In the genomic region with DNA sequence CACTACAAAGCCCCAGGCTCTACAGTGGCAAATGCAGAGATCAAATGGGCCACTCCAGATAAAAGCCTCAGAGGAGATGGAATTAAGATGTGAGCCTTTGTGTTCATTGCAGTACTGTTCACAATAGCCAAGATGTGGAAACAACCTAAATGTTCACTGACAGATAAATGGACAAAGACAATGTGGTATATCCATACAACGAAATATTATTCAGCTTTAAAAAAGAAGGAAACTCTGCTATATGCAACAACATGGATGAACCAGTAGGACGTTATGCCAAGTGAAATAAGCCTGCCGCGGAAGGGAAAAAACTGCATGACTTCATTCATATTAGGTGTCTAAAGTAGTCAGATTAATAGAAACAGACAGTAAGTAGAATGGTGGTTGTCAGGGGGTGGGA, we compare ENCODE assay signal across 6 cellular contexts.
"Had no signal": no experiment of that assay in that cellular context is flagged by ENCODE, and none has a peak within 500 bp of the region (broad histone marks: within the 10 kb centered on the region; RNA-seq: fewer than 3 reads in every experiment).

No MANE protein-coding gene starts in this region.

- H3K9me3 ChIP-seq: ascending aorta, colonic mucosa had no signal

- H3K4me1 ChIP-seq: ascending aorta, breast epithelium, colonic mucosa had no signal

- H3K4me3 ChIP-seq: ascending aorta, breast epithelium, cardiac muscle cell, colonic mucosa had no signal

- H3K27ac ChIP-seq: ascending aorta, breast epithelium, cardiac muscle cell, colonic mucosa had no signal

- H3K36me3 ChIP-seq: ascending aorta, breast epithelium, cardiac muscle cell, colonic mucosa had no signal

- DNase-seq: activated gamma-delta T cell, cerebellar nuclear complex had no signal

- H3K27me3 ChIP-seq: ascending aorta, breast epithelium, cardiac muscle cell, colonic mucosa had no signal
